Comparison of ENCODE assay signal across 8 cellular contexts in the genomic region with DNA sequence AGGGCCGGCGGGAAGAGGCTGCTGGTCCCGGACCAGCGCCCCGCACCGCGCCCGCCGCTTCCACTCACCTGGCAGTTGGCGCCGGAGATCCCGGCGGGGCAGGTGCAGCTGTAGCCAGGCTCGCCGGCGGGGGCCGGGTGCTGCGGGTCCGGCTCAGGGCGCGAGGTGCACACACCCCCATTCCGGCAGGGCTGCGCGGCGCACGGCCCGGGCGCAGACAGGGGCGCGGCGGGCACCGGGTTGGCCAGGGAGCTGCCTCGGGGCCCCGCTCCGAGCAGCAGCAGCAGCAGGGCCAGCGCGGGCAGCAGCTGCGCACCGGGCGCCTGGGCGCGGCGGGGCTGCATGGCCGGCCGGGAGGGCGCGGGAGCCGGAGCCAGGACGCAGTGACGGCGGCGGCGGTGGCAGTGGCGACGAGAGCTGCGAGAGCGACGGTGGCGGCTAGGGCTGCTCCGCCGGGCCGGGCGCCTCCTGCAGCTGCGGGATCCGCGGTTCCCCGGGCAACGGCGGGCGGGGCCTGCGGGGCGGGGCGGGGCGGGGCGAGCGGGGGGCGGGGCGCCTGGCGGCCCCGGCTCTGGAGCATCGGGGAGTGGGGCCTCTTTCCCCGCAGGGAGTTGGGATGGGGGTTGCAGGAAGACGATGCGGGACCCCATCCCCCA. TPM values are rescaled to one million over a fixed set of nuclear protein-coding genes. Genes with fewer than 3 reads are reported as not detected.
A peak's percentile ranks its signal among the peaks of the same experiment; 100 is the strongest.
DNase-seq lines count a peak whose midpoint lies in the region; ATAC-seq, FAIRE-seq and TF ChIP-seq lines count a peak whose summit lies in the region.

A gene with protein sequence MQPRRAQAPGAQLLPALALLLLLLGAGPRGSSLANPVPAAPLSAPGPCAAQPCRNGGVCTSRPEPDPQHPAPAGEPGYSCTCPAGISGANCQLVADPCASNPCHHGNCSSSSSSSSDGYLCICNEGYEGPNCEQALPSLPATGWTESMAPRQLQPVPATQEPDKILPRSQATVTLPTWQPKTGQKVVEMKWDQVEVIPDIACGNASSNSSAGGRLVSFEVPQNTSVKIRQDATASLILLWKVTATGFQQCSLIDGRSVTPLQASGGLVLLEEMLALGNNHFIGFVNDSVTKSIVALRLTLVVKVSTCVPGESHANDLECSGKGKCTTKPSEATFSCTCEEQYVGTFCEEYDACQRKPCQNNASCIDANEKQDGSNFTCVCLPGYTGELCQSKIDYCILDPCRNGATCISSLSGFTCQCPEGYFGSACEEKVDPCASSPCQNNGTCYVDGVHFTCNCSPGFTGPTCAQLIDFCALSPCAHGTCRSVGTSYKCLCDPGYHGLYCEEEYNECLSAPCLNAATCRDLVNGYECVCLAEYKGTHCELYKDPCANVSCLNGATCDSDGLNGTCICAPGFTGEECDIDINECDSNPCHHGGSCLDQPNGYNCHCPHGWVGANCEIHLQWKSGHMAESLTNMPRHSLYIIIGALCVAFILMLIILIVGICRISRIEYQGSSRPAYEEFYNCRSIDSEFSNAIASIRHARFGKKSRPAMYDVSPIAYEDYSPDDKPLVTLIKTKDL (minus strand): TSS at position 476 of the 656 bp plus-strand sequence. CDS start 132 bp downstream, at position 344.

- H3K4me3 Mint-ChIP-seq in CD8-positive, alpha-beta memory T cell = peak within 1 kb of the TSS; percentile 17 to 87 (median 67)

- no peaks in the 10 kb centered on the region for H3K9me3 ChIP-seq in CD8-positive, alpha-beta memory T cell (ENCODE audit: low read length)
- H3K9me3 ChIP-seq in ascending aorta (no peaks in the 10 kb centered on the region), iPS DF 6.9 (ENCODE audit: control insufficient read depth, insufficient read depth, low read length) (no peaks in the 10 kb centered on the region), small intestine (ENCODE audit: control insufficient read depth, low read depth) (no peaks in the 10 kb centered on the region)

- intact Hi-C loops in ascending aorta (cut with DNase I) (no loop called here), posterior vena cava (cut with DNase I) (no loop called here)

- FAIRE-seq in small intestine (lab: Jason Lieb, UNC) = no peak

- H3K27ac ChIP-seq in CD8-positive, alpha-beta memory T cell (ENCODE audit: low read depth, low read length) = no peak within 1 kb of the TSS
- no peak within 1 kb of the TSS for H3K27ac ChIP-seq in ascending aorta
- H3K27ac ChIP-seq in iPS DF 6.9 (ENCODE audit: low read length) = no peak within 1 kb of the TSS
- no peak within 1 kb of the TSS for H3K27ac ChIP-seq in small intestine (ENCODE audit: low read depth in 1 of 2, low read length in 1 of 2)

- H3K27me3 Mint-ChIP-seq in CD8-positive, alpha-beta memory T cell = peaks cover 65 to 79% of the 10 kb centered on the region in 2 donors

- peak within 1 kb of the TSS in 1 of 8 donors; percentile 16 for H3K27ac Mint-ChIP-seq in CD8-positive, alpha-beta memory T cell

- in situ Hi-C loops in SK-MEL-5 (cut with HindIII; ENCODE audit: low pct_unique_long_range_greater_than_20kb, low sequenced_read_pairs) = loop anchor here (25.0 kb wide), 1 partner anchor 102 kb away; no protein-coding TSS in a partner anchor

- peaks cover 0 to 8% (median 4%) of the 10 kb centered on the region in 5 donors for H3K9me3 Mint-ChIP-seq in CD8-positive, alpha-beta memory T cell

- ATAC-seq in GM19463 (IDR thresholded peaks at IDR 0.05; ENCODE audit: unreplicated experiment) = peak; percentile 84
- peak; percentile 81 for ATAC-seq in HG03521 (IDR thresholded peaks at IDR 0.05; ENCODE audit: unreplicated experiment)

- CTCF ChIA-PET in CD8-positive, alpha-beta memory T cell (lab: Charles Lee) = no interaction called here

- H3K36me3 Mint-ChIP-seq in CD8-positive, alpha-beta memory T cell = peaks cover 0 to 3% (median 0%) of the 10 kb centered on the region in 3 donors

- no CpG with 5 or more reads among the region's 84 CpGs for WGBS in iPS DF 6.9 (ENCODE audit: insufficient coverage, insufficient read length)
- WGBS in small intestine, 3 donors = 1 to 2% (median 2%) methylated on average over 37 to 84 of the region's 84 CpGs

- POLR2A ChIA-PET in CD8-positive, alpha-beta memory T cell (lab: Charles Lee) = no interaction called here

- H3K27me3 ChIP-seq in CD8-positive, alpha-beta memory T cell (ENCODE audit: insufficient read depth, low read length, poor library complexity, severe bottlenecking) = peaks cover 30% of the 10 kb centered on the region
- H3K27me3 ChIP-seq in ascending aorta (peaks cover 10% of the 10 kb centered on the region), iPS DF 6.9 (ENCODE audit: control insufficient read depth, insufficient read depth, low read length) (peaks cover 5% of the 10 kb centered on the region; the same call in 1 of the 2 replicates), small intestine (ENCODE audit: control insufficient read depth in 2 of 2, insufficient read depth in 2 of 2, low read length in 2 of 2) (peaks cover 2 to 31% of the 10 kb centered on the region in 2 donors)

- H3K4me1 Mint-ChIP-seq in CD8-positive, alpha-beta memory T cell = peaks cover 13 to 23% (median 15%) of the 10 kb centered on the region in 3 donors

- no peak for TF ChIP-seq CTCF in ascending aorta (IDR thresholded peaks at IDR 0.05)

- H3K4me3 ChIP-seq in CD8-positive, alpha-beta memory T cell (ENCODE audit: low read length) = no peak within 1 kb of the TSS
- peak within 1 kb of the TSS; percentile 50 to 62 for H3K4me3 ChIP-seq in ascending aorta
- peak within 1 kb of the TSS; percentile 78 for H3K4me3 ChIP-seq in iPS DF 6.9 (ENCODE audit: low read length)
- H3K4me3 ChIP-seq in small intestine (ENCODE audit: low read depth in 1 of 2, low read length in 2 of 2) = peak within 1 kb of the TSS in 1 of 2 donors; percentile 62

- DNase-seq in CD8-positive, alpha-beta memory T cell = peak in 3 of 5 donors; percentile 14 to 26 (median 20)
- DNase-seq in SK-MEL-5 (ENCODE audit: low read depth, low spot score) (peak; percentile 25), ascending aorta (ENCODE audit: low spot score in 2 of 2) (no peak), iPS DF 6.9 (ENCODE audit: low read depth, low spot score) (no peak), small intestine (peak; percentile 9), posterior vena cava (ENCODE audit: low spot score) (no peak)

- no peaks in the 10 kb centered on the region for H3K36me3 ChIP-seq in CD8-positive, alpha-beta memory T cell (ENCODE audit: insufficient read depth, low read length)
- H3K36me3 ChIP-seq in ascending aorta (no peaks in the 10 kb centered on the region), iPS DF 6.9 (ENCODE audit: control insufficient read depth, insufficient read depth, low read length) (no peaks in the 10 kb centered on the region), small intestine (ENCODE audit: control insufficient read depth in 2 of 2, insufficient read depth in 2 of 2, low read length in 2 of 2) (no peaks in the 10 kb centered on the region)

- H3K4me1 ChIP-seq in CD8-positive, alpha-beta memory T cell (ENCODE audit: insufficient read depth, low read length) = peaks cover 8% of the 10 kb centered on the region
- H3K4me1 ChIP-seq in ascending aorta = peaks cover 8 to 12% of the 10 kb centered on the region in 2 donors
- no peaks in the 10 kb centered on the region for H3K4me1 ChIP-seq in iPS DF 6.9 (ENCODE audit: control insufficient read depth, insufficient read depth, low read length)
- peaks cover 4 to 7% of the 10 kb centered on the region in 2 donors for H3K4me1 ChIP-seq in small intestine (ENCODE audit: control insufficient read depth in 2 of 2, insufficient read depth in 1 of 2, low read depth in 1 of 2, low read length in 1 of 2)

RNA-seq across cellular contexts. Expression of the gene that starts here (rescaled TPM):
- total RNA-seq in CD8-positive, alpha-beta memory T cell = not detected
- not detected for polyA plus RNA-seq in CD8-positive, alpha-beta memory T cell
- 32.9 and 34.3 TPM in 2 replicates for total RNA-seq in SK-MEL-5 (2014; rRNA removed; shearing (Covaris generic))
- 170 and 210 TPM in 2 replicates for polyA plus RNA-seq in SK-MEL-5 (2015; cell fraction: cytosol; rRNA removed)
- polyA plus RNA-seq in SK-MEL-5 (2015; cell fraction: nucleus; rRNA removed) = 26.2 and 31.7 TPM in 2 replicates
- total RNA-seq in ascending aorta = 1.2 TPM
- 1 to 10 TPM in 1 of 3 donors, not detected in 2; 2.4 TPM for polyA plus RNA-seq in small intestine
- total RNA-seq in posterior vena cava = 1 to 10 TPM in 1 of 2 donors, under 1 TPM in 1; 0.67 to 1.1 TPM

Comparison
In these comparisons a context has a peak if more than half of its experiments do, and no peak if none do; other contexts are left out.
1. RNA of the gene that starts here (total RNA-seq): 32.9 to 34.3 TPM in SK-MEL-5; 1.2 TPM in ascending aorta (single experiment), 0.67 to 1.1 TPM in posterior vena cava and not detected in CD8-positive, alpha-beta memory T cell; every median in the first group is over 10 times any median in the second.
2. Peak in DNase-seq in CD8-positive, alpha-beta memory T cell; RNA of the gene not detected or under 1 TPM.
3. DNase-seq: peak in SK-MEL-5 (single experiment) and small intestine (single experiment); none in ascending aorta (0 of 2), iPS DF 6.9 (single experiment) and posterior vena cava (single experiment).